ENCODE assay signal across 15 cellular contexts in the genomic region with DNA sequence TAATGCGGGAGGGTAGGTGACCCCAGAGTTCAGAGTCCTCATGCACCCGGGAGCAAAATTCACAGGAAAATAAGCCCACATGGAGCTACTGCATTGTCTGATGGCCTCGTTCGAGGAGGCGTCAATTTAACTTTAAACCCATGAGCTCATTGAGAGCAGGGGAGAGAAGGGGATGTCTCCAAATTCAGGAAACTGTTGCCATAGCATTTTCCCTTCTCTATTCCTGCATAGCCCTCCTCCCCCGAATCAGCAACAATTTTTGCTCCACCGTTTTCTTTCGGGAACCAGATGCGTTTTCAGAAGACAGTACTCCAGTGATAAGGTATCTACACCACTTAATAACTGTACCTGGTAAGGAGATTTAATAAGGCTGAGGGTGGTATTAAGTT. TPM values are rescaled to one million over a fixed set of nuclear protein-coding genes. Genes with fewer than 3 reads are reported as not detected.
DNase-seq lines count a peak whose midpoint lies in the region; ATAC-seq and TF ChIP-seq lines count a peak whose summit lies in the region.
"Had no signal": no experiment of that assay in that cellular context is flagged by ENCODE, and none has a peak within 500 bp of the region (broad histone marks: within the 10 kb centered on the region; RNA-seq: fewer than 3 reads in every experiment).

No MANE protein-coding gene starts in this region.

- peak overlapping the region; percentile 83 for H3K27ac ChIP-seq in MM.1S (ENCODE audit: low read length)
- H3K27ac ChIP-seq: SJSA1, testis had no signal

- peak overlapping the region; percentile 61 for H3K4me3 Mint-ChIP-seq in activated B cell treated with CpG ODN at 0.5 μM for 24 hours
- H3K4me3 Mint-ChIP-seq in activated naive CD8-positive, alpha-beta T cell treated with anti-CD3 and anti-CD28 coated beads, Interleukin-2, amount 50 U/mL, for 24 hours = no peak overlapping the region
- H3K4me3 Mint-ChIP-seq: effector memory CD8-positive, alpha-beta T cell had no signal

- no peak overlapping the region for H3K27ac Mint-ChIP-seq in activated B cell treated with CpG ODN at 0.5 μM for 24 hours
- no peak overlapping the region for H3K27ac Mint-ChIP-seq in activated naive CD8-positive, alpha-beta T cell treated with anti-CD3 and anti-CD28 coated beads, Interleukin-2, amount 50 U/mL, for 24 hours
- H3K27ac Mint-ChIP-seq: effector memory CD8-positive, alpha-beta T cell had no signal

- CTCF ChIA-PET in activated B cell treated with CpG ODN at 0.5 μM for 24 hours (lab: Charles Lee) = no interaction called here

- peaks cover 79% of the 10 kb centered on the region for H3K79me2 ChIP-seq in MM.1S (ENCODE audit: low read length)

- no peaks in the 10 kb centered on the region for H3K9me3 Mint-ChIP-seq in activated B cell treated with CpG ODN at 0.5 μM for 24 hours
- H3K9me3 Mint-ChIP-seq in activated naive CD8-positive, alpha-beta T cell treated with anti-CD3 and anti-CD28 coated beads, Interleukin-2, amount 50 U/mL, for 24 hours = no peaks in the 10 kb centered on the region
- H3K9me3 Mint-ChIP-seq: effector memory CD8-positive, alpha-beta T cell had no signal

- DNase-seq in MM.1S (no peak), activated B cell treated with CpG ODN at 0.5 μM for 24 hours (no peak), NOMO-1 (lab: John Stamatoyannopoulos, UW; ENCODE audit: unreplicated experiment in 2 of 2) (no peak), erythroblast (lab: John Stamatoyannopoulos, UW) (no peak)
- no peak for DNase-seq in activated naive CD8-positive, alpha-beta T cell treated with anti-CD3 and anti-CD28 coated beads, Interleukin-2, amount 50 U/mL, for 24 hours
- DNase-seq: activated gamma-delta T cell; effector memory CD8-positive, alpha-beta T cell; NK-92 treated with Interleukin-12 subunit alpha and Interleukin-12 subunit beta, amount 100 ng/mL, for 24 hours had no signal

- H4K20me1 ChIP-seq in MM.1S (ENCODE audit: insufficient read depth, low read length) = no peaks in the 10 kb centered on the region

- intact Hi-C loops in activated B cell treated with CpG ODN at 0.5 μM for 24 hours (cut with micrococcal nuclease) = no loop called here

- H3K9ac ChIP-seq in ES-I3 (ENCODE audit: low read depth, low read length) = peak overlapping the region; percentile 81; the same call in 1 of the 2 replicates
- peak overlapping the region; percentile 94 for H3K9ac ChIP-seq in MM.1S (ENCODE audit: low read length)

- ATAC-seq in activated B cell treated with CpG ODN at 0.5 μM for 24 hours (ENCODE audit: low read depth) (no peak), HG03175 (IDR thresholded peaks at IDR 0.05; ENCODE audit: unreplicated experiment) (no peak)
- no peak for ATAC-seq in activated naive CD8-positive, alpha-beta T cell treated with anti-CD3 and anti-CD28 coated beads, Interleukin-2, amount 50 U/mL, for 24 hours
- ATAC-seq: effector memory CD8-positive, alpha-beta T cell had no signal

- H3K4me1 Mint-ChIP-seq in activated B cell treated with CpG ODN at 0.5 μM for 24 hours = peaks cover 36% of the 10 kb centered on the region
- H3K4me1 Mint-ChIP-seq in activated naive CD8-positive, alpha-beta T cell treated with anti-CD3 and anti-CD28 coated beads, Interleukin-2, amount 50 U/mL, for 24 hours = peaks cover 3% of the 10 kb centered on the region

- H3K4me3 ChIP-seq in MM.1S (ENCODE audit: low read length) = peak overlapping the region; percentile 90
- peak overlapping the region; percentile 56; the same call in 1 of the 2 replicates for H3K4me3 ChIP-seq in iPS-18c (ENCODE audit: insufficient read depth, low read depth, low read length)
- H3K4me3 ChIP-seq: mucosa of descending colon, SJSA1 had no signal

- H3F3A ChIP-seq in MM.1S (ENCODE audit: insufficient read depth, low read length) = peaks cover 63% of the 10 kb centered on the region

- no peak for TF ChIP-seq CTCF in MM.1S (IDR thresholded peaks at IDR 0.05; ENCODE audit: low read length)
- TF ChIP-seq CTCF in activated B cell treated with CpG ODN at 0.5 μM for 24 hours (IDR thresholded peaks at IDR 0.05) = no peak

- H3K4me2 ChIP-seq in MM.1S (ENCODE audit: low read depth, low read length) = peak overlapping the region; percentile 42

- H3K4me1 ChIP-seq in ES-I3 (ENCODE audit: insufficient read depth, low read length) = peaks cover 9% of the 10 kb centered on the region; the same call in 1 of the 2 replicates
- peaks cover 24% of the 10 kb centered on the region for H3K4me1 ChIP-seq in MM.1S (ENCODE audit: low read length)
- H3K4me1 ChIP-seq: SJSA1 had no signal

- no peaks in the 10 kb centered on the region for H3K27me3 ChIP-seq in MM.1S (replicated peaks; ENCODE audit: insufficient read depth, low read length)
- H3K27me3 ChIP-seq: testis had no signal

- 0 out of 2 replicates have a peak overlapping the region, but pooled peaks have one; percentile 10 for H2AFZ ChIP-seq in MM.1S (ENCODE audit: low read length)

- no peaks in the 10 kb centered on the region for H3K36me3 Mint-ChIP-seq in activated B cell treated with CpG ODN at 0.5 μM for 24 hours (ENCODE audit: low read depth)
- H3K36me3 Mint-ChIP-seq in activated naive CD8-positive, alpha-beta T cell treated with anti-CD3 and anti-CD28 coated beads, Interleukin-2, amount 50 U/mL, for 24 hours (ENCODE audit: low read depth) = no peaks in the 10 kb centered on the region

- no peaks in the 10 kb centered on the region for H3K9me2 ChIP-seq in MM.1S (replicated peaks; ENCODE audit: insufficient read depth, low read length)

- TF ChIP-seq POLR2A in erythroblast (IDR thresholded peaks at IDR 0.05; ENCODE audit: low read length) = no peak

- no peaks in the 10 kb centered on the region for H3K36me3 ChIP-seq in ES-I3 (ENCODE audit: insufficient read depth, low read length)
- H3K36me3 ChIP-seq in MM.1S (replicated peaks; ENCODE audit: insufficient read depth, low read length) = 0 out of 2 replicates have a peak, but pooled peaks cover 6% of the 10 kb centered on the region
- H3K36me3 ChIP-seq: SJSA1 had no signal

- POLR2A ChIA-PET in activated B cell treated with CpG ODN at 0.5 μM for 24 hours (lab: Charles Lee) = no interaction called here

- no peaks in the 10 kb centered on the region for H3K9me3 ChIP-seq in ES-I3 (ENCODE audit: control insufficient read depth, insufficient read depth, low read length)
- H3K9me3 ChIP-seq in MM.1S (replicated peaks; ENCODE audit: insufficient read depth, low read length) = no peaks in the 10 kb centered on the region
- no peaks in the 10 kb centered on the region for H3K9me3 ChIP-seq in iPS-18c (ENCODE audit: control insufficient read depth, insufficient read depth, low read length)
- H3K9me3 ChIP-seq: mucosa of descending colon, SJSA1, testis had no signal

- H3K27me3 Mint-ChIP-seq in activated B cell treated with CpG ODN at 0.5 μM for 24 hours = peaks cover 49% of the 10 kb centered on the region
- peaks cover 71% of the 10 kb centered on the region for H3K27me3 Mint-ChIP-seq in activated naive CD8-positive, alpha-beta T cell treated with anti-CD3 and anti-CD28 coated beads, Interleukin-2, amount 50 U/mL, for 24 hours

RNA-seq across cellular contexts. Expression of gene LAMP5, which starts 0.3 kb away (rescaled TPM):
- total RNA-seq in activated B cell treated with CpG ODN at 0.5 μM for 24 hours = 0.29 and 0.42 TPM in 2 replicates
- total RNA-seq: activated CD8-positive, alpha-beta memory T cell treated with anti-CD3 and anti-CD28 coated beads for 36 hours; SJSA1 had no signal
